ENCODE assay signal across 26 cellular contexts in genomic region chr14:101939771-101940170, GRCh38.
"Had no signal": no experiment of that assay in that cellular context is flagged by ENCODE, and none has a peak within 500 bp of the region (broad histone marks: within the 10 kb centered on the region; RNA-seq: fewer than 3 reads in every experiment).

No MANE protein-coding gene starts in this region.

- H3K79me2 ChIP-seq: parathyroid adenoma had no signal

- H3K36me3 Mint-ChIP-seq: naive thymus-derived CD4-positive, alpha-beta T cell; neural progenitor cell; stimulated activated memory B cell treated with anti-CD40 and anti-IgM and Interleukin-4, amounts not matched to agents 10 μg/mL and 1 μg/mL and 100 μg/mL, for 72 hours had no signal

- H3K9ac ChIP-seq: neural progenitor cell, parathyroid adenoma had no signal

- H3K4me1 Mint-ChIP-seq: nephron; neural progenitor cell; stimulated activated memory B cell treated with anti-CD40 and anti-IgM and Interleukin-4, amounts not matched to agents 10 μg/mL and 1 μg/mL and 100 μg/mL, for 72 hours had no signal

- ATAC-seq: effector memory CD8-positive, alpha-beta T cell; gastrocnemius medialis; left lobe of liver; naive thymus-derived CD4-positive, alpha-beta T cell; stimulated activated memory B cell treated with anti-CD40 and anti-IgM and Interleukin-4, amounts not matched to agents 10 μg/mL and 1 μg/mL and 100 μg/mL, for 72 hours had no signal

- H3K4me3 ChIP-seq: coronary artery, gastrocnemius medialis, neural progenitor cell, prostate gland, right atrium auricular region, skin epidermis, spleen, suprapubic skin, transverse colon had no signal

- H3K36me3 ChIP-seq: gastrocnemius medialis, neural progenitor cell, prostate gland, right atrium auricular region, spleen, suprapubic skin, transverse colon had no signal

- H3K9me3 ChIP-seq: gastrocnemius medialis, prostate gland, right atrium auricular region, spleen, suprapubic skin, transverse colon had no signal

- H3K27ac Mint-ChIP-seq: effector memory CD8-positive, alpha-beta T cell; naive thymus-derived CD4-positive, alpha-beta T cell; nephron; neural progenitor cell; stimulated activated memory B cell treated with anti-CD40 and anti-IgM and Interleukin-4, amounts not matched to agents 10 μg/mL and 1 μg/mL and 100 μg/mL, for 72 hours; stimulated activated naive CD8-positive, alpha-beta T cell treated with anti-CD3 and anti-CD28 coated beads, Interleukin-15, Interleukin-2, amounts not matched to agents 100 ng/mL and 50 ng/mL, for 24 hours had no signal

- H3K27ac ChIP-seq: coronary artery, gastrocnemius medialis, neural progenitor cell, parathyroid adenoma, prostate gland, right atrium auricular region, skin epidermis, spleen, suprapubic skin, transverse colon had no signal

- H3K27me3 ChIP-seq: gastrocnemius medialis, right atrium auricular region had no signal

- FAIRE-seq: endometrium, keratinocyte had no signal

- H3K4me2 ChIP-seq: neural progenitor cell had no signal

- H3K4me3 Mint-ChIP-seq: central memory CD8-positive, alpha-beta T cell; effector memory CD8-positive, alpha-beta T cell; naive thymus-derived CD4-positive, alpha-beta T cell; nephron; neural progenitor cell; stimulated activated memory B cell treated with anti-CD40 and anti-IgM and Interleukin-4, amounts not matched to agents 10 μg/mL and 1 μg/mL and 100 μg/mL, for 72 hours; stimulated activated naive CD8-positive, alpha-beta T cell treated with anti-CD3 and anti-CD28 coated beads, Interleukin-15, Interleukin-2, amounts not matched to agents 100 ng/mL and 50 ng/mL, for 24 hours had no signal

- H2AFZ ChIP-seq: parathyroid adenoma had no signal

- H3K9me3 Mint-ChIP-seq: central memory CD8-positive, alpha-beta T cell; effector memory CD8-positive, alpha-beta T cell; naive thymus-derived CD4-positive, alpha-beta T cell; nephron; neural progenitor cell; stimulated activated memory B cell treated with anti-CD40 and anti-IgM and Interleukin-4, amounts not matched to agents 10 μg/mL and 1 μg/mL and 100 μg/mL, for 72 hours; stimulated activated naive CD8-positive, alpha-beta T cell treated with anti-CD3 and anti-CD28 coated beads, Interleukin-15, Interleukin-2, amounts not matched to agents 100 ng/mL and 50 ng/mL, for 24 hours had no signal

- DNase-seq: dermis blood vessel endothelial cell; effector memory CD8-positive, alpha-beta T cell; erythroblast; gastrocnemius medialis; head of caudate nucleus; mammary epithelial cell; mesendoderm; midbrain; naive thymus-derived CD4-positive, alpha-beta T cell; spleen; stimulated activated CD4-positive, alpha-beta T cell treated with anti-CD3 and anti-CD28 coated beads, Interleukin-4, amount 100 ng/mL, for 4 hours; transverse colon had no signal

- H3K4me1 ChIP-seq: gastrocnemius medialis, neural progenitor cell, prostate gland, right atrium auricular region, spleen, suprapubic skin, transverse colon had no signal
